In the genomic region with DNA sequence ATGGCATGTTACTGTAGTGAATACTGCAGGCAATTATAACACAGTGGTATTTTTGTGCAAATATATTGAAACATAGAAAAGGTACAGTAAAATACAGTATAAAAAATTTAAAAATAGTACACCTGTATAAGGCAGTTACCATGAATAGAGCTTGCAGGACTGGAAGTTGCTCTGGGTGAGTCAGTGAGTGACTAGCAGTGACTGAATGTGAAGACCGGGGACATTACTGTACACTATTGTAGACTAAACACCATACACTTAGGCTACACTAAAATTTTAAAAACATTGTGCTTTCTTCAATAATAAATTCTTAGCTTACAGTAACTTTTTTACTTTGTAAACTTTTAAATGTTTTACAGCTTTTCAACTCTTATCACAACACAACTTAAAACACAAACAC, we compare ENCODE assay signal across 32 cellular contexts.
"Had no signal": no experiment of that assay in that cellular context is flagged by ENCODE, and none has a peak within 500 bp of the region (broad histone marks: within the 10 kb centered on the region; RNA-seq: fewer than 3 reads in every experiment).

No MANE protein-coding gene starts in this region.

- H3K4me3 ChIP-seq: adrenal gland, body of pancreas, coronary artery, dorsolateral prefrontal cortex, esophagus squamous epithelium had no signal

- H3K4me1 Mint-ChIP-seq: activated CD4-positive, alpha-beta T cell treated with anti-CD3 and anti-CD28 coated beads for 36 hours; activated CD4-positive, alpha-beta T cell treated with anti-CD3 and anti-CD28 coated beads, Interleukin-2, amount 10 ng/mL, durations not matched to agents 24 days and 14 days; activated CD8-positive, alpha-beta memory T cell treated with anti-CD3 and anti-CD28 coated beads, Interleukin-2, amount 10 ng/mL, durations not matched to agents 7 days and 5 days; activated naive CD4-positive, alpha-beta T cell treated with anti-CD3 and anti-CD28 coated beads, Interleukin-2, amount 50 U/mL, for 24 hours; activated naive CD8-positive, alpha-beta T cell treated with anti-CD3 and anti-CD28 coated beads for 36 hours; activated naive CD8-positive, alpha-beta T cell treated with anti-CD3 and anti-CD28 coated beads, Interleukin-2, amount 50 U/mL, for 24 hours; central memory CD8-positive, alpha-beta T cell; T-helper 17 cell had no signal

- H3K4me3 Mint-ChIP-seq: activated CD4-positive, alpha-beta memory T cell treated with anti-CD3 and anti-CD28 coated beads for 36 hours; activated CD4-positive, alpha-beta T cell treated with anti-CD3 and anti-CD28 coated beads for 36 hours; activated CD4-positive, alpha-beta T cell treated with anti-CD3 and anti-CD28 coated beads, Interleukin-2, amount 10 ng/mL, durations not matched to agents 24 days and 14 days; activated CD8-positive, alpha-beta memory T cell treated with anti-CD3 and anti-CD28 coated beads, Interleukin-2, amount 10 ng/mL, durations not matched to agents 7 days and 5 days; activated CD8-positive, alpha-beta T cell treated with anti-CD3 and anti-CD28 coated beads, Interleukin-2, amount 10 ng/mL, durations not matched to agents 7 days and 5 days; activated naive CD4-positive, alpha-beta T cell treated with anti-CD3 and anti-CD28 coated beads for 36 hours; activated naive CD4-positive, alpha-beta T cell treated with anti-CD3 and anti-CD28 coated beads, Interleukin-2, amount 50 U/mL, for 24 hours; activated naive CD8-positive, alpha-beta T cell treated with anti-CD3 and anti-CD28 coated beads for 36 hours; activated naive CD8-positive, alpha-beta T cell treated with anti-CD3 and anti-CD28 coated beads, Interleukin-2, amount 50 U/mL, for 24 hours; activated T-helper 1 cell treated with anti-CD3 and anti-CD28 coated beads, Interleukin-12 subunit alpha, Interleukin-12 subunit beta, Interleukin-2, Interleukin-4 antibody, amounts not matched to agents 30 ng/mL and 10 ng/mL and 1 ng/mL, durations not matched to agents 14 hours and 24 hours and 36 hours; central memory CD8-positive, alpha-beta T cell; dendritic cell treated with granulocyte-macrophage colony-stimulating factor and Interleukin-4, amounts not matched to agents 40 ng/mL and 50 ng/mL, for 4 days; endodermal cell; T-helper 17 cell; T-helper 2 cell treated with Interferon-gamma antibody and Interleukin-4, amounts not matched to agents 5 μg/mL and 100 μg/mL, for 36 hours had no signal

- H3K36me3 Mint-ChIP-seq: activated CD4-positive, alpha-beta memory T cell treated with anti-CD3 and anti-CD28 coated beads for 36 hours; activated CD8-positive, alpha-beta memory T cell treated with anti-CD3 and anti-CD28 coated beads, Interleukin-2, amount 10 ng/mL, durations not matched to agents 7 days and 5 days; activated naive CD4-positive, alpha-beta T cell treated with anti-CD3 and anti-CD28 coated beads, Interleukin-2, amount 50 U/mL, for 24 hours; activated naive CD8-positive, alpha-beta T cell treated with anti-CD3 and anti-CD28 coated beads for 36 hours had no signal

- H3K27me3 Mint-ChIP-seq: activated CD4-positive, alpha-beta memory T cell treated with anti-CD3 and anti-CD28 coated beads for 36 hours; activated CD4-positive, alpha-beta T cell treated with anti-CD3 and anti-CD28 coated beads, Interleukin-2, amount 10 ng/mL, durations not matched to agents 24 days and 14 days; activated CD8-positive, alpha-beta memory T cell treated with anti-CD3 and anti-CD28 coated beads, Interleukin-2, amount 10 ng/mL, durations not matched to agents 7 days and 5 days; dendritic cell treated with granulocyte-macrophage colony-stimulating factor and Interleukin-4, amounts not matched to agents 40 ng/mL and 50 ng/mL, for 4 days had no signal

- H3K9me3 Mint-ChIP-seq: activated CD4-positive, alpha-beta memory T cell treated with anti-CD3 and anti-CD28 coated beads for 36 hours; activated CD4-positive, alpha-beta T cell treated with anti-CD3 and anti-CD28 coated beads, Interleukin-2, amount 10 ng/mL, durations not matched to agents 24 days and 14 days; activated naive CD4-positive, alpha-beta T cell treated with anti-CD3 and anti-CD28 coated beads for 36 hours; activated naive CD4-positive, alpha-beta T cell treated with anti-CD3 and anti-CD28 coated beads, Interleukin-2, amount 50 U/mL, for 24 hours; activated naive CD8-positive, alpha-beta T cell treated with anti-CD3 and anti-CD28 coated beads for 36 hours; activated naive CD8-positive, alpha-beta T cell treated with anti-CD3 and anti-CD28 coated beads, Interleukin-2, amount 50 U/mL, for 24 hours; activated T-helper 1 cell treated with anti-CD3 and anti-CD28 coated beads, Interleukin-12 subunit alpha, Interleukin-12 subunit beta, Interleukin-2, Interleukin-4 antibody, amounts not matched to agents 30 ng/mL and 10 ng/mL and 1 ng/mL, durations not matched to agents 14 hours and 24 hours and 36 hours; activated T-helper 2 cell treated with anti-CD3 and anti-CD28 coated beads, Interferon-gamma antibody, Interleukin-2, Interleukin-4, amounts not matched to agents 10 μg/mL and 5 μg/mL and 100 μg/mL, durations not matched to agents 14 hours and 24 hours and 36 hours; central memory CD8-positive, alpha-beta T cell; dendritic cell treated with granulocyte-macrophage colony-stimulating factor and Interleukin-4, amounts not matched to agents 40 ng/mL and 50 ng/mL, for 4 days; T-helper 2 cell treated with Interferon-gamma antibody and Interleukin-4, amounts not matched to agents 5 μg/mL and 100 μg/mL, for 36 hours had no signal

- H3K4me1 ChIP-seq: adrenal gland, esophagus squamous epithelium had no signal

- H3K27ac ChIP-seq: adrenal gland, body of pancreas, coronary artery, dorsolateral prefrontal cortex, esophagus squamous epithelium had no signal

- ATAC-seq: activated CD4-positive, alpha-beta T cell treated with anti-CD3 and anti-CD28 coated beads for 36 hours; activated CD8-positive, alpha-beta memory T cell treated with anti-CD3 and anti-CD28 coated beads, Interleukin-2, amount 10 ng/mL, durations not matched to agents 7 days and 5 days; activated CD8-positive, alpha-beta T cell treated with anti-CD3 and anti-CD28 coated beads, Interleukin-2, amount 10 ng/mL, durations not matched to agents 7 days and 5 days; activated naive CD8-positive, alpha-beta T cell treated with anti-CD3 and anti-CD28 coated beads, Interleukin-2, amount 50 U/mL, for 24 hours; body of pancreas; T-helper 17 cell had no signal

- H3K9me3 ChIP-seq: adrenal gland, body of pancreas, esophagus squamous epithelium had no signal

- H3K36me3 ChIP-seq: adrenal gland, esophagus squamous epithelium had no signal

- H3K27me3 ChIP-seq: adrenal gland, body of pancreas, dorsolateral prefrontal cortex, esophagus squamous epithelium had no signal

- DNase-seq: activated CD4-positive, alpha-beta T cell treated with anti-CD3 and anti-CD28 coated beads for 36 hours; activated CD4-positive, alpha-beta T cell treated with anti-CD3 and anti-CD28 coated beads, Interleukin-2, amount 10 ng/mL, durations not matched to agents 24 days and 14 days; activated CD4-positive, CD25-positive, alpha-beta regulatory T cell; activated CD4-positive, CD25-positive, alpha-beta regulatory T cell treated with anti-CD3 and anti-CD28 coated beads, Interleukin-2, amount 50 U/mL, for 72 hours; activated CD8-positive, alpha-beta memory T cell treated with anti-CD3 and anti-CD28 coated beads, Interleukin-2, amount 10 ng/mL, durations not matched to agents 7 days and 5 days; activated CD8-positive, alpha-beta memory T cell treated with anti-CD3 and anti-CD28 coated beads, Interleukin-2, amount 50 U/mL, for 4 hours; activated CD8-positive, alpha-beta T cell treated with anti-CD3 and anti-CD28 coated beads, Interleukin-2, amount 10 ng/mL, durations not matched to agents 7 days and 5 days; activated effector memory CD4-positive, alpha-beta T cell treated with anti-CD3 and anti-CD28 coated beads, Interleukin-2, amount 50 U/mL, for 16 hours; activated naive CD4-positive, alpha-beta T cell treated with anti-CD3 and anti-CD28 coated beads for 36 hours; activated naive CD8-positive, alpha-beta T cell treated with anti-CD3 and anti-CD28 coated beads for 36 hours; activated naive CD8-positive, alpha-beta T cell treated with anti-CD3 and anti-CD28 coated beads, Interleukin-2, amount 50 U/mL, for 24 hours; activated T-cell treated with anti-CD3 and anti-CD28 coated beads, Interleukin-2, amount 50 U/mL, for 1 hour; activated T-cell treated with anti-CD3 and anti-CD28 coated beads, Interleukin-2, amount 50 U/mL, for 48 hours; amygdala; aorta; dorsolateral prefrontal cortex; effector memory CD4-positive, alpha-beta T cell; endodermal cell; esophagus squamous epithelium; head of caudate nucleus; T-helper 1 cell; T-helper 17 cell had no signal

- H3K27ac Mint-ChIP-seq: activated CD4-positive, alpha-beta memory T cell treated with anti-CD3 and anti-CD28 coated beads for 36 hours; activated CD4-positive, alpha-beta T cell treated with anti-CD3 and anti-CD28 coated beads for 36 hours; activated CD4-positive, alpha-beta T cell treated with anti-CD3 and anti-CD28 coated beads, Interleukin-2, amount 10 ng/mL, durations not matched to agents 24 days and 14 days; activated CD8-positive, alpha-beta memory T cell treated with anti-CD3 and anti-CD28 coated beads, Interleukin-2, amount 10 ng/mL, durations not matched to agents 7 days and 5 days; activated CD8-positive, alpha-beta T cell treated with anti-CD3 and anti-CD28 coated beads, Interleukin-2, amount 10 ng/mL, durations not matched to agents 7 days and 5 days; activated naive CD4-positive, alpha-beta T cell treated with anti-CD3 and anti-CD28 coated beads for 36 hours; activated naive CD4-positive, alpha-beta T cell treated with anti-CD3 and anti-CD28 coated beads, Interleukin-2, amount 50 U/mL, for 24 hours; activated naive CD8-positive, alpha-beta T cell treated with anti-CD3 and anti-CD28 coated beads for 36 hours; activated naive CD8-positive, alpha-beta T cell treated with anti-CD3 and anti-CD28 coated beads, Interleukin-2, amount 50 U/mL, for 24 hours; activated T-helper 1 cell treated with anti-CD3 and anti-CD28 coated beads, Interleukin-12 subunit alpha, Interleukin-12 subunit beta, Interleukin-2, Interleukin-4 antibody, amounts not matched to agents 30 ng/mL and 10 ng/mL and 1 ng/mL, durations not matched to agents 14 hours and 24 hours and 36 hours; activated T-helper 2 cell treated with anti-CD3 and anti-CD28 coated beads, Interferon-gamma antibody, Interleukin-2, Interleukin-4, amounts not matched to agents 10 μg/mL and 5 μg/mL and 100 μg/mL, durations not matched to agents 14 hours and 24 hours and 36 hours; dendritic cell treated with granulocyte-macrophage colony-stimulating factor and Interleukin-4, amounts not matched to agents 40 ng/mL and 50 ng/mL, for 4 days; T-helper 17 cell; T-helper 2 cell treated with Interferon-gamma antibody and Interleukin-4, amounts not matched to agents 5 μg/mL and 100 μg/mL, for 36 hours had no signal
